ENCODE assay signal across 1 cellular context in the genomic region with DNA sequence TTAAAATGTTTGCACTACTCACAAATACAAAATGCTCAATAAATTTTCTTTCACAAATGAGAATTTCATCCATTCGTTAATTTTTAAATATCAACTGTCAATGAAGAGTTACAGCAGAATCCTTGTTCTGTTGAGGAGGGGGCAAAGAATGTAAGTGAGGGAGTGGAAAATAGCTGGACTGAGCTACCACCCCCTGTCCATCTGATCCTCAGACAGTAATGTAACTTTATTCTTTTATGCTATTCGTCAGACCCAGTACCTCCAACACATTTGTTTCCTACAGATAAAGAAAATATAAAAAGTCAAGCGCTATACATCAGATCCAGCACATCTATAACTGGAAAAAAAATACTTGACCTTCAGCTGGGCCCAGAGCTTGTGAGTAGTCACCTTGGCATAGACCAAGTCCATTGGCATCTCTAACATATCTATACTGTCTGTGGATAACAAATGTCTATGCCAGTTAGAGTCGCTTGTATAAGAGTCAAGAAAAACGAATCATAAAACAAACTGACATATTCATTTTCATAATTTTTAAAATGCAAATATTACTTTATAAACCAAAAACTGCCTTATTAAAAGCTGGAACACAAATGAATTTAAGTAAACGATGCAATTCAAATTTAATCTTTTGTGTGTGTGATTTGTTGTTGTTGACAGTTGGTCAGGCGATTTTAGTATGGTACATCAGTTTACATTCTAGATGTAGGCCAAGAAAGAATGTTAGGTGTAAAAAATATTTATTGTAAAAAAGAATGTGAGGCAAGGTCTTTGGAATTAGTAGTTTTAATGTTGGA.
TF ChIP-seq lines count a peak whose summit lies in the region.

No MANE protein-coding gene starts in this region.

TF ChIP-seq in K562, 482 proteins besides CTCF, POLR2A, EP300 and RAD21 (continued from another document and continues in another):
- TF ChIP-seq, protein P1, sequence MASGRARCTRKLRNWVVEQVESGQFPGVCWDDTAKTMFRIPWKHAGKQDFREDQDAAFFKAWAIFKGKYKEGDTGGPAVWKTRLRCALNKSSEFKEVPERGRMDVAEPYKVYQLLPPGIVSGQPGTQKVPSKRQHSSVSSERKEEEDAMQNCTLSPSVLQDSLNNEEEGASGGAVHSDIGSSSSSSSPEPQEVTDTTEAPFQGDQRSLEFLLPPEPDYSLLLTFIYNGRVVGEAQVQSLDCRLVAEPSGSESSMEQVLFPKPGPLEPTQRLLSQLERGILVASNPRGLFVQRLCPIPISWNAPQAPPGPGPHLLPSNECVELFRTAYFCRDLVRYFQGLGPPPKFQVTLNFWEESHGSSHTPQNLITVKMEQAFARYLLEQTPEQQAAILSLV (tag; IDR thresholded peaks at IDR 0.05), result no peak
- TF ChIP-seq ATF7 (IDR thresholded peaks at IDR 0.05) (no peak), CHD1 (IDR thresholded peaks at IDR 0.05; ENCODE audit: low read length) (peak; percentile 25), ZBTB7A (IDR thresholded peaks at IDR 0.05; ENCODE audit: borderline replicate concordance, control insufficient read depth, low read depth, low read length) (no peak), ZNF551 (CRISPR knock-in tag; IDR thresholded peaks at IDR 0.05) (no peak), SMAD4 (CRISPR knock-in tag; conservative IDR thresholded peaks at IDR 0.05) (0 out of 2 replicates have a peak, but pooled peaks have one; percentile 6), SMARCB1 (IDR thresholded peaks at IDR 0.05; ENCODE audit: insufficient read length, low read depth) (no peak), NRF1 (conservative IDR thresholded peaks at IDR 0.05 in 1 of 2, IDR thresholded peaks at IDR 0.05 in 1 of 2) (no peak), ZFP36 (IDR thresholded peaks at IDR 0.05; ENCODE audit: low read depth, low read length, partially characterized antibody) (no peak), ZC3H8 (IDR thresholded peaks at IDR 0.05) (no peak), ZKSCAN1 (IDR thresholded peaks at IDR 0.05; ENCODE audit: low read depth, low read length) (no peak), LARP7 (IDR thresholded peaks at IDR 0.05) (no peak), DACH1 (IDR thresholded peaks at IDR 0.05; ENCODE audit: partially characterized antibody) (no peak), OTX1 (CRISPR knock-in tag; IDR thresholded peaks at IDR 0.05) (peak; percentile 54; the same call in 1 of the 2 replicates), ESRRA (IDR thresholded peaks at IDR 0.05; ENCODE audit: borderline replicate concordance, low read depth) (peak; percentile 64; the same call in 1 of the 2 replicates), POLR2B (IDR thresholded peaks at IDR 0.05; ENCODE audit: low read depth, partially characterized antibody) (peak; percentile 54), CREB1 (IDR thresholded peaks at IDR 0.05) (no peak), CREB1 (CRISPR knock-in tag; IDR thresholded peaks at IDR 0.05) (no peak), TEAD1 (CRISPR knock-in tag; IDR thresholded peaks at IDR 0.05) (no peak), ZNF12 (CRISPR knock-in tag; IDR thresholded peaks at IDR 0.05) (no peak), RAD51 (IDR thresholded peaks at IDR 0.05; ENCODE audit: borderline replicate concordance, low read depth) (no peak), NCOA4 (IDR thresholded peaks at IDR 0.05; ENCODE audit: partially characterized antibody) (no peak), FOXA3 (CRISPR knock-in tag; conservative IDR thresholded peaks at IDR 0.05 in 1 of 2, IDR thresholded peaks at IDR 0.05 in 1 of 2) (0 out of 4 replicates have a peak, but pooled peaks of 1 of the 2 experiments have one; percentile 5), ZNF3 (CRISPR knock-in tag; IDR thresholded peaks at IDR 0.05) (no peak; the same call in 1 of the 2 replicates), MTF1 (CRISPR knock-in tag; IDR thresholded peaks at IDR 0.05; ENCODE audit: borderline replicate concordance) (no peak), SMAD2 (IDR thresholded peaks at IDR 0.05; ENCODE audit: low read depth, low read length) (no peak), CXXC5 (CRISPR knock-in tag; IDR thresholded peaks at IDR 0.05) (no peak), TAF15 (IDR thresholded peaks at IDR 0.05; ENCODE audit: low read depth, low read length) (no peak), FIP1L1 (IDR thresholded peaks at IDR 0.05; ENCODE audit: low read depth, low read length, poor library complexity, severe bottlenecking) (peak; percentile 71), GABPB1 (CRISPR knock-in tag; IDR thresholded peaks at IDR 0.05) (no peak), ZC3H4 (CRISPR knock-in tag; IDR thresholded peaks at IDR 0.05; ENCODE audit: borderline replicate concordance) (no peak)
- TF ChIP-seq, protein P2, sequence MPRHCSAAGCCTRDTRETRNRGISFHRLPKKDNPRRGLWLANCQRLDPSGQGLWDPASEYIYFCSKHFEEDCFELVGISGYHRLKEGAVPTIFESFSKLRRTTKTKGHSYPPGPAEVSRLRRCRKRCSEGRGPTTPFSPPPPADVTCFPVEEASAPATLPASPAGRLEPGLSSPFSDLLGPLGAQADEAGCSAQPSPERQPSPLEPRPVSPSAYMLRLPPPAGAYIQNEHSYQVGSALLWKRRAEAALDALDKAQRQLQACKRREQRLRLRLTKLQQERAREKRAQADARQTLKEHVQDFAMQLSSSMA (CRISPR knock-in tag; IDR thresholded peaks at IDR 0.05), result no peak
- TF ChIP-seq, protein P3, sequence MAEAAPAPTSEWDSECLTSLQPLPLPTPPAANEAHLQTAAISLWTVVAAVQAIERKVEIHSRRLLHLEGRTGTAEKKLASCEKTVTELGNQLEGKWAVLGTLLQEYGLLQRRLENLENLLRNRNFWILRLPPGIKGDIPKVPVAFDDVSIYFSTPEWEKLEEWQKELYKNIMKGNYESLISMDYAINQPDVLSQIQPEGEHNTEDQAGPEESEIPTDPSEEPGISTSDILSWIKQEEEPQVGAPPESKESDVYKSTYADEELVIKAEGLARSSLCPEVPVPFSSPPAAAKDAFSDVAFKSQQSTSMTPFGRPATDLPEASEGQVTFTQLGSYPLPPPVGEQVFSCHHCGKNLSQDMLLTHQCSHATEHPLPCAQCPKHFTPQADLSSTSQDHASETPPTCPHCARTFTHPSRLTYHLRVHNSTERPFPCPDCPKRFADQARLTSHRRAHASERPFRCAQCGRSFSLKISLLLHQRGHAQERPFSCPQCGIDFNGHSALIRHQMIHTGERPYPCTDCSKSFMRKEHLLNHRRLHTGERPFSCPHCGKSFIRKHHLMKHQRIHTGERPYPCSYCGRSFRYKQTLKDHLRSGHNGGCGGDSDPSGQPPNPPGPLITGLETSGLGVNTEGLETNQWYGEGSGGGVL (CRISPR knock-in tag; IDR thresholded peaks at IDR 0.05), result no peak
- TF ChIP-seq, protein P4, sequence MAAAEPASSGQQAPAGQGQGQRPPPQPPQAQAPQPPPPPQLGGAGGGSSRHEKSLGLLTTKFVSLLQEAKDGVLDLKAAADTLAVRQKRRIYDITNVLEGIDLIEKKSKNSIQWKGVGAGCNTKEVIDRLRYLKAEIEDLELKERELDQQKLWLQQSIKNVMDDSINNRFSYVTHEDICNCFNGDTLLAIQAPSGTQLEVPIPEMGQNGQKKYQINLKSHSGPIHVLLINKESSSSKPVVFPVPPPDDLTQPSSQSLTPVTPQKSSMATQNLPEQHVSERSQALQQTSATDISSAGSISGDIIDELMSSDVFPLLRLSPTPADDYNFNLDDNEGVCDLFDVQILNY (CRISPR knock-in tag; IDR thresholded peaks at IDR 0.05), result no peak
- TF ChIP-seq, protein P5, sequence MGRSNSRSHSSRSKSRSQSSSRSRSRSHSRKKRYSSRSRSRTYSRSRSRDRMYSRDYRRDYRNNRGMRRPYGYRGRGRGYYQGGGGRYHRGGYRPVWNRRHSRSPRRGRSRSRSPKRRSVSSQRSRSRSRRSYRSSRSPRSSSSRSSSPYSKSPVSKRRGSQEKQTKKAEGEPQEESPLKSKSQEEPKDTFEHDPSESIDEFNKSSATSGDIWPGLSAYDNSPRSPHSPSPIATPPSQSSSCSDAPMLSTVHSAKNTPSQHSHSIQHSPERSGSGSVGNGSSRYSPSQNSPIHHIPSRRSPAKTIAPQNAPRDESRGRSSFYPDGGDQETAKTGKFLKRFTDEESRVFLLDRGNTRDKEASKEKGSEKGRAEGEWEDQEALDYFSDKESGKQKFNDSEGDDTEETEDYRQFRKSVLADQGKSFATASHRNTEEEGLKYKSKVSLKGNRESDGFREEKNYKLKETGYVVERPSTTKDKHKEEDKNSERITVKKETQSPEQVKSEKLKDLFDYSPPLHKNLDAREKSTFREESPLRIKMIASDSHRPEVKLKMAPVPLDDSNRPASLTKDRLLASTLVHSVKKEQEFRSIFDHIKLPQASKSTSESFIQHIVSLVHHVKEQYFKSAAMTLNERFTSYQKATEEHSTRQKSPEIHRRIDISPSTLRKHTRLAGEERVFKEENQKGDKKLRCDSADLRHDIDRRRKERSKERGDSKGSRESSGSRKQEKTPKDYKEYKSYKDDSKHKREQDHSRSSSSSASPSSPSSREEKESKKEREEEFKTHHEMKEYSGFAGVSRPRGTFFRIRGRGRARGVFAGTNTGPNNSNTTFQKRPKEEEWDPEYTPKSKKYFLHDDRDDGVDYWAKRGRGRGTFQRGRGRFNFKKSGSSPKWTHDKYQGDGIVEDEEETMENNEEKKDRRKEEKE (IDR thresholded peaks at IDR 0.05; ENCODE audit: borderline replicate concordance in 1 of 2, control insufficient read depth in 1 of 2, low read depth in 2 of 2, low read length in 1 of 2), result no peak; a peak in 1 of 4 replicates
- TF ChIP-seq, protein P6, sequence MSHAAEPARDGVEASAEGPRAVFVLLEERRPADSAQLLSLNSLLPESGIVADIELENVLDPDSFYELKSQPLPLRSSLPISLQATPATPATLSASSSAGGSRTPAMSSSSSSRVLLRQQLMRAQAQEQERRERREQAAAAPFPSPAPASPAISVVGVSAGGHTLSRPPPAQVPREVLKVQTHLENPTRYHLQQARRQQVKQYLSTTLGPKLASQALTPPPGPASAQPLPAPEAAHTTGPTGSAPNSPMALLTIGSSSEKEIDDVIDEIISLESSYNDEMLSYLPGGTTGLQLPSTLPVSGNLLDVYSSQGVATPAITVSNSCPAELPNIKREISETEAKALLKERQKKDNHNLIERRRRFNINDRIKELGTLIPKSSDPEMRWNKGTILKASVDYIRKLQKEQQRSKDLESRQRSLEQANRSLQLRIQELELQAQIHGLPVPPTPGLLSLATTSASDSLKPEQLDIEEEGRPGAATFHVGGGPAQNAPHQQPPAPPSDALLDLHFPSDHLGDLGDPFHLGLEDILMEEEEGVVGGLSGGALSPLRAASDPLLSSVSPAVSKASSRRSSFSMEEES (CRISPR knock-in tag; IDR thresholded peaks at IDR 0.05), result no peak
- TF ChIP-seq, protein P7, sequence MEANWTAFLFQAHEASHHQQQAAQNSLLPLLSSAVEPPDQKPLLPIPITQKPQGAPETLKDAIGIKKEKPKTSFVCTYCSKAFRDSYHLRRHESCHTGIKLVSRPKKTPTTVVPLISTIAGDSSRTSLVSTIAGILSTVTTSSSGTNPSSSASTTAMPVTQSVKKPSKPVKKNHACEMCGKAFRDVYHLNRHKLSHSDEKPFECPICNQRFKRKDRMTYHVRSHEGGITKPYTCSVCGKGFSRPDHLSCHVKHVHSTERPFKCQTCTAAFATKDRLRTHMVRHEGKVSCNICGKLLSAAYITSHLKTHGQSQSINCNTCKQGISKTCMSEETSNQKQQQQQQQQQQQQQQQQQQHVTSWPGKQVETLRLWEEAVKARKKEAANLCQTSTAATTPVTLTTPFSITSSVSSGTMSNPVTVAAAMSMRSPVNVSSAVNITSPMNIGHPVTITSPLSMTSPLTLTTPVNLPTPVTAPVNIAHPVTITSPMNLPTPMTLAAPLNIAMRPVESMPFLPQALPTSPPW (CRISPR knock-in tag; IDR thresholded peaks at IDR 0.05), result no peak
- TF ChIP-seq, protein P8, sequence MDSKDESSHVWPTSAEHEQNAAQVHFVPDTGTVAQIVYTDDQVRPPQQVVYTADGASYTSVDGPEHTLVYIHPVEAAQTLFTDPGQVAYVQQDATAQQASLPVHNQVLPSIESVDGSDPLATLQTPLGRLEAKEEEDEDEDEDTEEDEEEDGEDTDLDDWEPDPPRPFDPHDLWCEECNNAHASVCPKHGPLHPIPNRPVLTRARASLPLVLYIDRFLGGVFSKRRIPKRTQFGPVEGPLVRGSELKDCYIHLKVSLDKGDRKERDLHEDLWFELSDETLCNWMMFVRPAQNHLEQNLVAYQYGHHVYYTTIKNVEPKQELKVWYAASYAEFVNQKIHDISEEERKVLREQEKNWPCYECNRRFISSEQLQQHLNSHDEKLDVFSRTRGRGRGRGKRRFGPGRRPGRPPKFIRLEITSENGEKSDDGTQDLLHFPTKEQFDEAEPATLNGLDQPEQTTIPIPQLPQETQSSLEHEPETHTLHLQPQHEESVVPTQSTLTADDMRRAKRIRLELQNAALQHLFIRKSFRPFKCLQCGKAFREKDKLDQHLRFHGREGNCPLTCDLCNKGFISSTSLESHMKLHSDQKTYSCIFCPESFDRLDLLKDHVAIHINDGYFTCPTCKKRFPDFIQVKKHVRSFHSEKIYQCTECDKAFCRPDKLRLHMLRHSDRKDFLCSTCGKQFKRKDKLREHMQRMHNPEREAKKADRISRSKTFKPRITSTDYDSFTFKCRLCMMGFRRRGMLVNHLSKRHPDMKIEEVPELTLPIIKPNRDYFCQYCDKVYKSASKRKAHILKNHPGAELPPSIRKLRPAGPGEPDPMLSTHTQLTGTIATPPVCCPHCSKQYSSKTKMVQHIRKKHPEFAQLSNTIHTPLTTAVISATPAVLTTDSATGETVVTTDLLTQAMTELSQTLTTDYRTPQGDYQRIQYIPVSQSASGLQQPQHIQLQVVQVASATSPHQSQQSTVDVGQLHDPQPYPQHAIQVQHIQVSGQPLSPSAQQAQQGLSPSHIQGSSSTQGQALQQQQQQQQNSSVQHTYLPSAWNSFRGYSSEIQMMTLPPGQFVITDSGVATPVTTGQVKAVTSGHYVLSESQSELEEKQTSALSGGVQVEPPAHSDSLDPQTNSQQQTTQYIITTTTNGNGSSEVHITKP (IDR thresholded peaks at IDR 0.05; ENCODE audit: partially characterized antibody), result no peak
- TF ChIP-seq, protein P9, sequence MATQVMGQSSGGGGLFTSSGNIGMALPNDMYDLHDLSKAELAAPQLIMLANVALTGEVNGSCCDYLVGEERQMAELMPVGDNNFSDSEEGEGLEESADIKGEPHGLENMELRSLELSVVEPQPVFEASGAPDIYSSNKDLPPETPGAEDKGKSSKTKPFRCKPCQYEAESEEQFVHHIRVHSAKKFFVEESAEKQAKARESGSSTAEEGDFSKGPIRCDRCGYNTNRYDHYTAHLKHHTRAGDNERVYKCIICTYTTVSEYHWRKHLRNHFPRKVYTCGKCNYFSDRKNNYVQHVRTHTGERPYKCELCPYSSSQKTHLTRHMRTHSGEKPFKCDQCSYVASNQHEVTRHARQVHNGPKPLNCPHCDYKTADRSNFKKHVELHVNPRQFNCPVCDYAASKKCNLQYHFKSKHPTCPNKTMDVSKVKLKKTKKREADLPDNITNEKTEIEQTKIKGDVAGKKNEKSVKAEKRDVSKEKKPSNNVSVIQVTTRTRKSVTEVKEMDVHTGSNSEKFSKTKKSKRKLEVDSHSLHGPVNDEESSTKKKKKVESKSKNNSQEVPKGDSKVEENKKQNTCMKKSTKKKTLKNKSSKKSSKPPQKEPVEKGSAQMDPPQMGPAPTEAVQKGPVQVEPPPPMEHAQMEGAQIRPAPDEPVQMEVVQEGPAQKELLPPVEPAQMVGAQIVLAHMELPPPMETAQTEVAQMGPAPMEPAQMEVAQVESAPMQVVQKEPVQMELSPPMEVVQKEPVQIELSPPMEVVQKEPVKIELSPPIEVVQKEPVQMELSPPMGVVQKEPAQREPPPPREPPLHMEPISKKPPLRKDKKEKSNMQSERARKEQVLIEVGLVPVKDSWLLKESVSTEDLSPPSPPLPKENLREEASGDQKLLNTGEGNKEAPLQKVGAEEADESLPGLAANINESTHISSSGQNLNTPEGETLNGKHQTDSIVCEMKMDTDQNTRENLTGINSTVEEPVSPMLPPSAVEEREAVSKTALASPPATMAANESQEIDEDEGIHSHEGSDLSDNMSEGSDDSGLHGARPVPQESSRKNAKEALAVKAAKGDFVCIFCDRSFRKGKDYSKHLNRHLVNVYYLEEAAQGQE (CRISPR knock-in tag; IDR thresholded peaks at IDR 0.05; ENCODE audit: low read depth), result no peak
